30 cellular contexts compared by ENCODE assay signal in genomic region chr13:98439136-98439828, GRCh38.
"Had no signal": no experiment of that assay in that cellular context is flagged by ENCODE, and none has a peak within 500 bp of the region (broad histone marks: within the 10 kb centered on the region; RNA-seq: fewer than 3 reads in every experiment).

No MANE protein-coding gene starts in this region.

- H3K4me1 Mint-ChIP-seq: WTC11 had no signal

- DNase-seq: activated CD4-positive, alpha-beta T cell treated with anti-CD3 and anti-CD28 coated beads for 48 hours; activated CD4-positive, alpha-beta T cell treated with anti-CD3 and anti-CD28 coated beads, Interleukin-2, amount 50 U/mL, for 4 hours; activated CD4-positive, CD25-positive, alpha-beta regulatory T cell treated with anti-CD3 and anti-CD28 coated beads, Interleukin-2, amount 50 U/mL, for 72 hours; activated CD8-positive, alpha-beta memory T cell treated with anti-CD3 and anti-CD28 coated beads, Interleukin-2, amount 50 U/mL, for 48 hours; activated CD8-positive, alpha-beta T cell treated with anti-CD3 and anti-CD28 coated beads, Interleukin-2, amount 10 ng/mL, durations not matched to agents 7 days and 5 days; activated naive CD4-positive, alpha-beta T cell; activated T-cell treated with anti-CD3 and anti-CD28 coated beads, Interleukin-2, amount 50 U/mL, for 1 hour; body of pancreas; central memory CD4-positive, alpha-beta T cell; KG1; NCI-H1105; NCI-H1436; NCI-H1694 treated with DMSO at 0.1 percent for 48 hours; NCI-H2029 treated with DMSO at 0.1 percent for 48 hours; NCI-H345; NCI-H510A; NCI-H69; NK-92 treated with Interleukin-12 subunit alpha and Interleukin-12 subunit beta, amount 100 ng/mL, for 24 hours; OCI-M1; SHP77; SW 1271; T-helper 9 cell had no signal

- H3K4me3 Mint-ChIP-seq: activated CD8-positive, alpha-beta T cell treated with anti-CD3 and anti-CD28 coated beads, Interleukin-2, amount 10 ng/mL, durations not matched to agents 7 days and 5 days; activated naive CD4-positive, alpha-beta T cell treated with anti-CD3 and anti-CD28 coated beads, Interleukin-2, amount 50 U/mL, for 24 hours; T-helper 1 cell treated with Interleukin-12 subunit alpha and Interleukin-12 subunit beta and Interleukin-4 antibody, amounts not matched to agents 30 μg/mL and 1 μg/mL, for 36 hours; WTC11 had no signal

- ATAC-seq: activated CD8-positive, alpha-beta T cell treated with anti-CD3 and anti-CD28 coated beads, Interleukin-2, amount 10 ng/mL, durations not matched to agents 7 days and 5 days; body of pancreas; Panc1; SK-N-SH treated with all-trans-retinoic acid at 6 μM for 48 hours; WTC11 had no signal

- H3K27me3 Mint-ChIP-seq: activated naive CD4-positive, alpha-beta T cell treated with anti-CD3 and anti-CD28 coated beads, Interleukin-2, amount 50 U/mL, for 24 hours had no signal

- H3K27ac ChIP-seq: ascending aorta, body of pancreas, RWPE1, SJSA1 had no signal

- H3K9me3 ChIP-seq: ascending aorta, body of pancreas, SJSA1 had no signal

- H3K27me3 ChIP-seq: ascending aorta, body of pancreas, SJSA1 had no signal

- H3K4me1 ChIP-seq: ascending aorta, body of pancreas had no signal

- H3K36me3 Mint-ChIP-seq: activated naive CD4-positive, alpha-beta T cell treated with anti-CD3 and anti-CD28 coated beads, Interleukin-2, amount 50 U/mL, for 24 hours had no signal

- H3K27ac Mint-ChIP-seq: activated CD8-positive, alpha-beta T cell treated with anti-CD3 and anti-CD28 coated beads, Interleukin-2, amount 10 ng/mL, durations not matched to agents 7 days and 5 days; T-helper 1 cell treated with Interleukin-12 subunit alpha and Interleukin-12 subunit beta and Interleukin-4 antibody, amounts not matched to agents 30 μg/mL and 1 μg/mL, for 36 hours; WTC11 had no signal

- H3K9me3 Mint-ChIP-seq: activated naive CD4-positive, alpha-beta T cell treated with anti-CD3 and anti-CD28 coated beads, Interleukin-2, amount 50 U/mL, for 24 hours; T-helper 1 cell treated with Interleukin-12 subunit alpha and Interleukin-12 subunit beta and Interleukin-4 antibody, amounts not matched to agents 30 μg/mL and 1 μg/mL, for 36 hours; WTC11 had no signal

- H3K4me3 ChIP-seq: ascending aorta, body of pancreas, SJSA1 had no signal
